ENCODE assay signal across 2 cellular contexts in the genomic region with DNA sequence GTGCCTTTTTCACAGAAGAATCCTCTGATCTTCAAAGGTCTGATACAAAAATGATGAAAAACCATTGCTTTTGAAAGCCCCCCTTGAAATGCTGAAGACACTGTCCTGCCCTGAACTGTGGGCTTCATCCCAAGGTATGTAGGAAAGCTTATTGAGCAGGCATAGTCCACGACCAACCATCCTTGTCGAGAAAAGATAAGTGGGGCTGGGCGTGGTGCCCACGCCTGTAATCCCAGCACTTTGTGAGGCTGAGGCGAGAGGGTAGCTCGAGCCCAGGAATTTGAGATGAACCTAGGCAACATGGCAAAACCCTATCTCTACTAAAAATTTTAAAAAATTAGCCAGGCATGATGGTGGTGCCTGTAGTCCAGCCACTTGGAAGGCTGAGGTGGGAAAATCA.
TF ChIP-seq lines count a peak whose summit lies in the region.

No MANE protein-coding gene starts in this region.

TF ChIP-seq in GM23338, 12 proteins besides CTCF, POLR2A, EP300 and RAD21:
- TF ChIP-seq POLR2AphosphoS5 (IDR thresholded peaks at IDR 0.05; ENCODE audit: low read depth) (no peak), EZH2 (IDR thresholded peaks at IDR 0.05; ENCODE audit: low read depth, unreplicated experiment) (no peak)

TF ChIP-seq in K562, 482 proteins besides CTCF, POLR2A, EP300 and RAD21:
- TF ChIP-seq GATAD2A (IDR thresholded peaks at IDR 0.05): no peak
- TF ChIP-seq ZNF445 (CRISPR knock-in tag; IDR thresholded peaks at IDR 0.05; ENCODE audit: low read depth): no peak
- TF ChIP-seq ETV1 (tag; conservative IDR thresholded peaks at IDR 0.05; ENCODE audit: low read depth): no peak
- TF ChIP-seq, protein P1, sequence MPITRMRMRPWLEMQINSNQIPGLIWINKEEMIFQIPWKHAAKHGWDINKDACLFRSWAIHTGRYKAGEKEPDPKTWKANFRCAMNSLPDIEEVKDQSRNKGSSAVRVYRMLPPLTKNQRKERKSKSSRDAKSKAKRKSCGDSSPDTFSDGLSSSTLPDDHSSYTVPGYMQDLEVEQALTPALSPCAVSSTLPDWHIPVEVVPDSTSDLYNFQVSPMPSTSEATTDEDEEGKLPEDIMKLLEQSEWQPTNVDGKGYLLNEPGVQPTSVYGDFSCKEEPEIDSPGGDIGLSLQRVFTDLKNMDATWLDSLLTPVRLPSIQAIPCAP (CRISPR knock-in tag; IDR thresholded peaks at IDR 0.05; ENCODE audit: borderline replicate concordance): no peak
- no peak for TF ChIP-seq HCFC1 (IDR thresholded peaks at IDR 0.05; ENCODE audit: low read depth, low read length)
- TF ChIP-seq ZNF121 (CRISPR knock-in tag; conservative IDR thresholded peaks at IDR 0.05): no peak
- TF ChIP-seq EWSR1 (IDR thresholded peaks at IDR 0.05; ENCODE audit: borderline replicate concordance, low read depth, partially characterized antibody): no peak
- TF ChIP-seq SUPT5H (IDR thresholded peaks at IDR 0.05): no peak
- TF ChIP-seq, protein P2, sequence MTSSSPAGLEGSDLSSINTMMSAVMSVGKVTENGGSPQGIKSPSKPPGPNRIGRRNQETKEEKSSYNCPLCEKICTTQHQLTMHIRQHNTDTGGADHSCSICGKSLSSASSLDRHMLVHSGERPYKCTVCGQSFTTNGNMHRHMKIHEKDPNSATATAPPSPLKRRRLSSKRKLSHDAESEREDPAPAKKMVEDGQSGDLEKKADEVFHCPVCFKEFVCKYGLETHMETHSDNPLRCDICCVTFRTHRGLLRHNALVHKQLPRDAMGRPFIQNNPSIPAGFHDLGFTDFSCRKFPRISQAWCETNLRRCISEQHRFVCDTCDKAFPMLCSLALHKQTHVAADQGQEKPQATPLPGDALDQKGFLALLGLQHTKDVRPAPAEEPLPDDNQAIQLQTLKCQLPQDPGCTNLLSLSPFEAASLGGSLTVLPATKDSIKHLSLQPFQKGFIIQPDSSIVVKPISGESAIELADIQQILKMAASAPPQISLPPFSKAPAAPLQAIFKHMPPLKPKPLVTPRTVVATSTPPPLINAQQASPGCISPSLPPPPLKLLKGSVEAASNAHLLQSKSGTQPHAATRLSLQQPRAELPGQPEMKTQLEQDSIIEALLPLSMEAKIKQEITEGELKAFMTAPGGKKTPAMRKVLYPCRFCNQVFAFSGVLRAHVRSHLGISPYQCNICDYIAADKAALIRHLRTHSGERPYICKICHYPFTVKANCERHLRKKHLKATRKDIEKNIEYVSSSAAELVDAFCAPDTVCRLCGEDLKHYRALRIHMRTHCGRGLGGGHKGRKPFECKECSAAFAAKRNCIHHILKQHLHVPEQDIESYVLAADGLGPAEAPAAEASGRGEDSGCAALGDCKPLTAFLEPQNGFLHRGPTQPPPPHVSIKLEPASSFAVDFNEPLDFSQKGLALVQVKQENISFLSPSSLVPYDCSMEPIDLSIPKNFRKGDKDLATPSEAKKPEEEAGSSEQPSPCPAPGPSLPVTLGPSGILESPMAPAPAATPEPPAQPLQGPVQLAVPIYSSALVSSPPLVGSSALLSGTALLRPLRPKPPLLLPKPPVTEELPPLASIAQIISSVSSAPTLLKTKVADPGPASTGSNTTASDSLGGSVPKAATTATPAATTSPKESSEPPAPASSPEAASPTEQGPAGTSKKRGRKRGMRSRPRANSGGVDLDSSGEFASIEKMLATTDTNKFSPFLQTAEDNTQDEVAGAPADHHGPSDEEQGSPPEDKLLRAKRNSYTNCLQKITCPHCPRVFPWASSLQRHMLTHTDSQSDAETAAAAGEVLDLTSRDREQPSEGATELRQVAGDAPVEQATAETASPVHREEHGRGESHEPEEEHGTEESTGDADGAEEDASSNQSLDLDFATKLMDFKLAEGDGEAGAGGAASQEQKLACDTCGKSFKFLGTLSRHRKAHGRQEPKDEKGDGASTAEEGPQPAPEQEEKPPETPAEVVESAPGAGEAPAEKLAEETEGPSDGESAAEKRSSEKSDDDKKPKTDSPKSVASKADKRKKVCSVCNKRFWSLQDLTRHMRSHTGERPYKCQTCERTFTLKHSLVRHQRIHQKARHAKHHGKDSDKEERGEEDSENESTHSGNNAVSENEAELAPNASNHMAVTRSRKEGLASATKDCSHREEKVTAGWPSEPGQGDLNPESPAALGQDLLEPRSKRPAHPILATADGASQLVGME (CRISPR knock-in tag; IDR thresholded peaks at IDR 0.05): no peak
- TF ChIP-seq DDX20 (tag; IDR thresholded peaks at IDR 0.05; ENCODE audit: low read depth): no peak
- no peak for TF ChIP-seq NELFE (IDR thresholded peaks at IDR 0.05; ENCODE audit: insufficient read depth, insufficient read length)
- TF ChIP-seq PCBP1 (IDR thresholded peaks at IDR 0.05; ENCODE audit: low read depth, low read length, poor library complexity, severe bottlenecking): no peak
